Comparison of ENCODE assay signal across 10 cellular contexts in the genomic region with DNA sequence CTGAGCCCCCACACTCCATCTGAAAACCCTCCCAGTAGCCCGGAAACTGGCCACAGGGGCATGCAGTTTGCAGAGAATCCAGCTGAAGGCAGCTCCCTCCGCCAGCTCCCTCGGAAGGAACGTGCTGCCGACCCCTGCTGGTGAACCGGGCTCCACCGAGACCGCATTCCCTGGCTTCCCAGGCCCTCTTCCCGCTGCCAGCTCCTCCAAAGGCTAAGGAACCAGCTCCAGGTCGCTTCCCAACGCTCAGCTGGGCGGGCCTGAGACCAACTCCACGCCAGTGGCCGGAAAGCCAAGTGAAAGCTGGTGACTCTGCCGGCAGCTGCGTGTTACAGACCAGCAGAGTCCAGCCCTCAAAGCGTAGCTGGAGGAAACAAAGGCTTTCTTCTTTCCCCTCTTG. TPM values are rescaled to one million over a fixed set of nuclear protein-coding genes. Genes with fewer than 3 reads are reported as not detected.
DNase-seq lines count a peak whose midpoint lies in the region; ATAC-seq, FAIRE-seq and TF ChIP-seq lines count a peak whose summit lies in the region.
"Had no signal": no experiment of that assay in that cellular context is flagged by ENCODE, and none has a peak within 500 bp of the region (broad histone marks: within the 10 kb centered on the region; RNA-seq: fewer than 3 reads in every experiment).

No MANE protein-coding gene starts in this region.

- H3K27ac ChIP-seq in A549: no peak overlapping the region

- in situ Hi-C loops in SK-MEL-5 (cut with HindIII; ENCODE audit: low pct_unique_long_range_greater_than_20kb, low sequenced_read_pairs): no loop called here

- TF ChIP-seq POLR2A in A549 (IDR thresholded peaks at IDR 0.05; ENCODE audit: low read length): no peak

- peak in 1 of 2 experiments; percentile 90; a peak in 3 of 6 replicates for ATAC-seq in A549

- H3K36me3 Mint-ChIP-seq in nephron progenitor cell (ENCODE audit: low read depth): peaks cover 11% of the 10 kb centered on the region

- no peak for TF ChIP-seq EP300 in A549 (IDR thresholded peaks at IDR 0.05)

- no peaks in the 10 kb centered on the region for H3K9me3 ChIP-seq in A549

- TF ChIP-seq CTCF in A549 (IDR thresholded peaks at IDR 0.05) (0 out of 3 replicates have a peak, but pooled peaks have one; percentile 5), nephron progenitor cell (IDR thresholded peaks at IDR 0.05) (peak; percentile 64)

- peak overlapping the region; percentile 88 for H3K27ac Mint-ChIP-seq in nephron progenitor cell
- H3K27ac Mint-ChIP-seq: activated naive CD4-positive, alpha-beta T cell treated with anti-CD3 and anti-CD28 coated beads for 36 hours had no signal

- no peak overlapping the region for H3K4me2 ChIP-seq in A549

- FAIRE-seq in A549 (lab: Jason Lieb, UNC): no peak

- H3K4me1 ChIP-seq in A549: no peaks in the 10 kb centered on the region

- DNase-seq in A549 (ENCODE audit: low read depth in 1 of 2, low spot score in 1 of 2): peak; percentile 12 to 53
- peak; percentile 90 for DNase-seq in SK-MEL-5 (ENCODE audit: low read depth, low spot score)
- DNase-seq in foreskin melanocyte: peak; percentile 76
- DNase-seq in nephron progenitor cell: peak; percentile 83
- no peak for DNase-seq in DMS153 treated with DMSO at 0.1 percent for 48 hours (lab: John Stamatoyannopoulos, UW; ENCODE audit: unreplicated experiment)
- DNase-seq in DMS79 (lab: John Stamatoyannopoulos, UW): no peak
- DNase-seq in NCI-H2107 treated with DMSO at 0.1 percent for 48 hours (lab: John Stamatoyannopoulos, UW; ENCODE audit: unreplicated experiment): no peak
- DNase-seq in stimulated activated CD4-positive, alpha-beta T cell treated with anti-CD3 and anti-CD28 coated beads, Interleukin-2, amount 100 ng/mL, for 48 hours: no peak
- DNase-seq: activated naive CD4-positive, alpha-beta T cell treated with anti-CD3 and anti-CD28 coated beads for 36 hours had no signal

- POLR2A ChIA-PET in A549 (lab: Yijun Ruan, JAX): interaction anchor here (1.0 to 2.7 kb wide), 2 partner anchors 14 to 38 kb away, joined by 3 to 9 read pairs; a partner anchor contains a TSS

- no peak for TF ChIP-seq RAD21 in A549 (conservative IDR thresholded peaks at IDR 0.05 in 1 of 2, IDR thresholded peaks at IDR 0.05 in 1 of 2)

- CTCF ChIA-PET in A549 (lab: Yijun Ruan, JAX): interaction anchor here (0.6 to 4.2 kb wide), 16 partner anchors 10 to 214 kb away, joined by 3 to 21 read pairs (median 5); a partner anchor contains a TSS

- peaks cover 38% of the 10 kb centered on the region for H3K4me1 Mint-ChIP-seq in nephron progenitor cell

- H3K4me3 Mint-ChIP-seq in nephron progenitor cell: peak overlapping the region; percentile 42
- H3K4me3 Mint-ChIP-seq: activated naive CD4-positive, alpha-beta T cell treated with anti-CD3 and anti-CD28 coated beads for 36 hours; IgD-negative memory B cell had no signal

- 74% methylated on average over 17 of the region's 17 CpGs for WGBS in A549 (ENCODE audit: missing lambda C conversion rate)

- no peak overlapping the region for H3K4me3 ChIP-seq in A549

- peaks cover 5% of the 10 kb centered on the region for H3K27me3 Mint-ChIP-seq in nephron progenitor cell (ENCODE audit: low read depth, poor library complexity)
- H3K27me3 Mint-ChIP-seq: IgD-negative memory B cell had no signal

- H3K9me3 Mint-ChIP-seq in nephron progenitor cell: no peaks in the 10 kb centered on the region
- H3K9me3 Mint-ChIP-seq: activated naive CD4-positive, alpha-beta T cell treated with anti-CD3 and anti-CD28 coated beads for 36 hours; IgD-negative memory B cell had no signal

TF ChIP-seq in A549, 52 proteins besides CTCF, POLR2A, EP300 and RAD21:
- TF ChIP-seq ZSCAN20 (CRISPR knock-in tag; IDR thresholded peaks at IDR 0.05) (no peak), POLR2AphosphoS2 (conservative IDR thresholded peaks at IDR 0.05; ENCODE audit: low read length) (no peak), RCOR1 (IDR thresholded peaks at IDR 0.05; ENCODE audit: low read depth, low read length) (no peak), KDM5A (IDR thresholded peaks at IDR 0.05) (no peak), ZFP36 (IDR thresholded peaks at IDR 0.05; ENCODE audit: borderline replicate concordance, partially characterized antibody) (no peak)

RNA-seq across cellular contexts. Expression of a gene that starts 35.8 kb away (rescaled TPM):
- polyA plus RNA-seq in A549 (2011; rRNA removed) (0.23 and 0.30 TPM in 2 replicates), A549 (2017; fragmentation: RNase III; extraction: RNeasy Plus Mini Kit Qiagen cat#74134 plus additional on column Dnase treatment) (0.50 to 0.80 TPM (median 0.54 TPM) in 3 replicates)
- 0.46 and 0.70 TPM in 2 replicates for polyA plus RNA-seq in A549 (2012; cell fraction: cytosol; rRNA removed)
- 0.72 and 0.91 TPM in 2 replicates for polyA plus RNA-seq in A549 (2012; cell fraction: nucleus; rRNA removed)
- 0.44 and 0.45 TPM in 2 replicates for polyA minus RNA-seq in A549 (2011; rRNA and poly(A)+ RNA removed)
- 0.11 and 0.13 TPM in 2 replicates for total RNA-seq in SK-MEL-5 (2014; rRNA removed; shearing (Covaris generic))
- polyA plus RNA-seq in SK-MEL-5 (2015; cell fraction: cytosol; rRNA removed): 0.31 and 0.38 TPM in 2 replicates
- polyA plus RNA-seq in SK-MEL-5 (2015; cell fraction: nucleus; rRNA removed): 0.43 TPM in 1 of 2 replicates, not detected in the other
- total RNA-seq: activated naive CD4-positive, alpha-beta T cell treated with anti-CD3 and anti-CD28 coated beads for 36 hours had no signal

RNA-seq across cellular contexts. Expression of a gene that starts 36.3 kb away (rescaled TPM):
- polyA plus RNA-seq in A549 (2011; rRNA removed): 88.6 and 105 TPM in 2 replicates
- 61.5 and 62.1 TPM in 2 replicates for polyA plus RNA-seq in A549 (2012; cell fraction: cytosol; rRNA removed)
- 34.2 and 40.6 TPM in 2 replicates for polyA plus RNA-seq in A549 (2012; cell fraction: nucleus; rRNA removed)
- polyA plus RNA-seq in A549 (2017; fragmentation: RNase III; extraction: RNeasy Plus Mini Kit Qiagen cat#74134 plus additional on column Dnase treatment): 40.7 to 44.1 TPM (median 43.7 TPM) in 3 replicates
- polyA minus RNA-seq in A549 (2011; rRNA and poly(A)+ RNA removed): 31.9 and 40.0 TPM in 2 replicates
- 22.8 and 23.5 TPM in 2 replicates for total RNA-seq in SK-MEL-5 (2014; rRNA removed; shearing (Covaris generic))
- 24.2 and 26.4 TPM in 2 replicates for polyA plus RNA-seq in SK-MEL-5 (2015; cell fraction: cytosol; rRNA removed)
- 52.3 and 55.1 TPM in 2 replicates for polyA plus RNA-seq in SK-MEL-5 (2015; cell fraction: nucleus; rRNA removed)

Comparison
In these comparisons a context has a peak if more than half of its experiments do, and no peak if none do; other contexts are left out.
1. DNase-seq: peak in A549 (2 of 2), SK-MEL-5 (single experiment), foreskin melanocyte (single experiment) and nephron progenitor cell (single experiment); none in DMS153 treated with DMSO at 0.1 percent for 48 hours (single experiment), DMS79 (single experiment), NCI-H2107 treated with DMSO at 0.1 percent for 48 hours (single experiment) and stimulated activated CD4-positive, alpha-beta T cell treated with anti-CD3 and anti-CD28 coated beads, Interleukin-2, amount 100 ng/mL, for 48 hours (0 of 2).